In the genomic region with DNA sequence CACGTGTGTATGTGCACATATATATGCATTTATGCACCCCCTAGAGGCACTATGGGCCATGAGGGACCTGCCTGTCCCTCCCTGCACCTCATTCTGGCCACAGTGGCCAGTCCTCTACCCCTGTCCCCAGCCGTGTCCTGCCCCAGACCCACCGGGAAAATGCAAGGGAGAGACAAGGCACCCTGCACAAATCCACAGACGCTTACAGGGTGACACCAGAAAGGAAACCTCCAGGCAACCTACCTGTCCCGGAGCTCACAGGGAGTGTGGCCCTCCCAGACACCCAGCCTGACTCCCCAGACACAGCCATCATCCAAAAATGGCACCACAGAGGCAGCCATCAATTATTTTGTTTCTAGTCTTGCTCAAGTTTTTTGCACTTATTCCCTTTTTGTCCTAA, we compare ENCODE assay signal across 24 cellular contexts.
"Had no signal": no experiment of that assay in that cellular context is flagged by ENCODE, and none has a peak within 500 bp of the region (broad histone marks: within the 10 kb centered on the region; RNA-seq: fewer than 3 reads in every experiment).

No MANE protein-coding gene starts in this region.

- H3K4me3 Mint-ChIP-seq: activated B cell treated with CpG ODN at 0.5 μM for 24 hours; activated CD4-positive, alpha-beta T cell treated with anti-CD3 and anti-CD28 coated beads for 36 hours; activated naive CD8-positive, alpha-beta T cell; activated T-cell treated with anti-CD3 and anti-CD28 coated beads, Interleukin-2, amount 50 U/mL, for 24 hours; activated T-helper 17 cell treated with anti-CD3 and anti-CD28 coated beads, Interleukin-2, amount 50 U/mL, for 72 hours; memory B cell; nephron progenitor cell; stimulated activated memory B cell treated with anti-CD40 and anti-IgM and Interleukin-4, amounts not matched to agents 10 μg/mL and 1 μg/mL and 100 μg/mL, for 72 hours had no signal

- H3K27ac ChIP-seq: adrenal gland, ascending aorta, brain microvascular endothelial cell, esophagus muscularis mucosa, gastrocnemius medialis, right lobe of liver, testis, upper lobe of left lung had no signal

- H3K36me3 ChIP-seq: adrenal gland, ascending aorta, brain microvascular endothelial cell, esophagus muscularis mucosa, gastrocnemius medialis, right lobe of liver, upper lobe of left lung had no signal

- H3K27ac Mint-ChIP-seq: activated B cell treated with CpG ODN at 0.5 μM for 24 hours; activated CD4-positive, alpha-beta T cell treated with anti-CD3 and anti-CD28 coated beads for 36 hours; activated naive CD8-positive, alpha-beta T cell; activated T-cell treated with anti-CD3 and anti-CD28 coated beads, Interleukin-2, amount 50 U/mL, for 24 hours; activated T-helper 17 cell treated with anti-CD3 and anti-CD28 coated beads, Interleukin-2, amount 50 U/mL, for 72 hours; memory B cell; nephron progenitor cell; stimulated activated memory B cell treated with anti-CD40 and anti-IgM and Interleukin-4, amounts not matched to agents 10 μg/mL and 1 μg/mL and 100 μg/mL, for 72 hours had no signal

- H3K4me3 ChIP-seq: adrenal gland, ascending aorta, esophagus muscularis mucosa, gastrocnemius medialis, right lobe of liver, skin epidermis, testis, upper lobe of left lung had no signal

- H3K27me3 ChIP-seq: adrenal gland, ascending aorta, brain microvascular endothelial cell, gastrocnemius medialis, right lobe of liver, testis, upper lobe of left lung had no signal

- H3K9me3 ChIP-seq: adrenal gland, ascending aorta, esophagus muscularis mucosa, gastrocnemius medialis, right lobe of liver, testis, upper lobe of left lung had no signal

- H3K4me1 ChIP-seq: adrenal gland, ascending aorta, esophagus muscularis mucosa, gastrocnemius medialis, right lobe of liver, testis had no signal

- ATAC-seq: activated CD4-positive, alpha-beta T cell treated with anti-CD3 and anti-CD28 coated beads for 36 hours; activated T-helper 17 cell treated with anti-CD3 and anti-CD28 coated beads, Interleukin-2, amount 50 U/mL, for 72 hours; gastrocnemius medialis; stimulated activated memory B cell treated with anti-CD40 and anti-IgM and Interleukin-4, amounts not matched to agents 10 μg/mL and 1 μg/mL and 100 μg/mL, for 72 hours had no signal

- H3K36me3 Mint-ChIP-seq: activated naive CD8-positive, alpha-beta T cell; memory B cell; stimulated activated memory B cell treated with anti-CD40 and anti-IgM and Interleukin-4, amounts not matched to agents 10 μg/mL and 1 μg/mL and 100 μg/mL, for 72 hours had no signal

- H3K27me3 Mint-ChIP-seq: activated CD4-positive, alpha-beta T cell treated with anti-CD3 and anti-CD28 coated beads for 36 hours; activated naive CD8-positive, alpha-beta T cell; activated T-cell treated with anti-CD3 and anti-CD28 coated beads, Interleukin-2, amount 50 U/mL, for 24 hours; activated T-helper 17 cell treated with anti-CD3 and anti-CD28 coated beads, Interleukin-2, amount 50 U/mL, for 72 hours had no signal

- H3K4me1 Mint-ChIP-seq: activated B cell treated with CpG ODN at 0.5 μM for 24 hours; activated CD4-positive, alpha-beta T cell treated with anti-CD3 and anti-CD28 coated beads for 36 hours; memory B cell; stimulated activated memory B cell treated with anti-CD40 and anti-IgM and Interleukin-4, amounts not matched to agents 10 μg/mL and 1 μg/mL and 100 μg/mL, for 72 hours had no signal

- DNase-seq: activated B cell treated with CpG ODN at 0.5 μM for 24 hours; activated CD4-positive, alpha-beta T cell treated with anti-CD3 and anti-CD28 coated beads for 36 hours; activated CD4-positive, alpha-beta T cell treated with anti-CD3 and anti-CD28 coated beads, Interleukin-2, amount 50 U/mL, for 4 hours; activated CD8-positive, alpha-beta memory T cell treated with anti-CD3 and anti-CD28 coated beads for 24 hours; activated CD8-positive, alpha-beta memory T cell treated with anti-CD3 and anti-CD28 coated beads, Interleukin-2, amount 50 U/mL, for 4 hours; activated T-cell treated with anti-CD3 and anti-CD28 coated beads, Interleukin-2, amount 50 U/mL, for 24 hours; adrenal gland; effector memory CD4-positive, alpha-beta T cell; gastrocnemius medialis; occipital lobe; stimulated activated CD4-positive, alpha-beta T cell treated with anti-CD3 and anti-CD28 coated beads, Interleukin-2, amount 100 ng/mL, for 24 hours; T1000; testis had no signal

- H3K9me3 Mint-ChIP-seq: activated B cell treated with CpG ODN at 0.5 μM for 24 hours; activated T-cell treated with anti-CD3 and anti-CD28 coated beads, Interleukin-2, amount 50 U/mL, for 24 hours; activated T-helper 17 cell treated with anti-CD3 and anti-CD28 coated beads, Interleukin-2, amount 50 U/mL, for 72 hours; memory B cell; nephron progenitor cell; stimulated activated memory B cell treated with anti-CD40 and anti-IgM and Interleukin-4, amounts not matched to agents 10 μg/mL and 1 μg/mL and 100 μg/mL, for 72 hours had no signal
